1 cellular context compared by ENCODE assay signal in the genomic region with DNA sequence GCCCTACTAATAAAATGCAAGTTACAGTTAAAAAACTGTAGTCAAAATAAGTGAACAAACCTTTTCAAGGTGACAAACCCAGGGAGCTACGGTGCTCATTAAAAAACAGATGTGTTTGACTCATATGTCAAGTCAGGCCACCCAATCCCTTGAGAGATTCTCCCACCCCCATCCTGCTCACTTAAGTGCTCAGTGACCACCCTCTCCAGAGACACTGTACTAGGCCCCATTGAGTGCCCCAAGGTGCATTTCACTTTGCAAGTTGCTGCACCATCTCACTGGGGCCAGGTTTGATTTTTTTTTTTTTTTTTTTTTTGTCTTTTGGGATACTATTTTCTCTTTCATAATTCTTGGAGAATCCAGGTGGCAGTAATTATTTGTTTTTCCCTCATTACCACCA.
TF ChIP-seq lines count a peak whose summit lies in the region.

No MANE protein-coding gene starts in this region.

TF ChIP-seq in GM23338, 12 proteins besides CTCF, POLR2A, EP300 and RAD21:
- TF ChIP-seq, protein P1, sequence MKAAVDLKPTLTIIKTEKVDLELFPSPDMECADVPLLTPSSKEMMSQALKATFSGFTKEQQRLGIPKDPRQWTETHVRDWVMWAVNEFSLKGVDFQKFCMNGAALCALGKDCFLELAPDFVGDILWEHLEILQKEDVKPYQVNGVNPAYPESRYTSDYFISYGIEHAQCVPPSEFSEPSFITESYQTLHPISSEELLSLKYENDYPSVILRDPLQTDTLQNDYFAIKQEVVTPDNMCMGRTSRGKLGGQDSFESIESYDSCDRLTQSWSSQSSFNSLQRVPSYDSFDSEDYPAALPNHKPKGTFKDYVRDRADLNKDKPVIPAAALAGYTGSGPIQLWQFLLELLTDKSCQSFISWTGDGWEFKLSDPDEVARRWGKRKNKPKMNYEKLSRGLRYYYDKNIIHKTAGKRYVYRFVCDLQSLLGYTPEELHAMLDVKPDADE (IDR thresholded peaks at IDR 0.05): no peak
- TF ChIP-seq ZNF114 (CRISPR knock-in tag; IDR thresholded peaks at IDR 0.05) (no peak), NANOG (IDR thresholded peaks at IDR 0.05; ENCODE audit: borderline replicate concordance) (no peak), STAT1 (IDR thresholded peaks at IDR 0.05; ENCODE audit: unreplicated experiment) (no peak)
